In the genomic region with DNA sequence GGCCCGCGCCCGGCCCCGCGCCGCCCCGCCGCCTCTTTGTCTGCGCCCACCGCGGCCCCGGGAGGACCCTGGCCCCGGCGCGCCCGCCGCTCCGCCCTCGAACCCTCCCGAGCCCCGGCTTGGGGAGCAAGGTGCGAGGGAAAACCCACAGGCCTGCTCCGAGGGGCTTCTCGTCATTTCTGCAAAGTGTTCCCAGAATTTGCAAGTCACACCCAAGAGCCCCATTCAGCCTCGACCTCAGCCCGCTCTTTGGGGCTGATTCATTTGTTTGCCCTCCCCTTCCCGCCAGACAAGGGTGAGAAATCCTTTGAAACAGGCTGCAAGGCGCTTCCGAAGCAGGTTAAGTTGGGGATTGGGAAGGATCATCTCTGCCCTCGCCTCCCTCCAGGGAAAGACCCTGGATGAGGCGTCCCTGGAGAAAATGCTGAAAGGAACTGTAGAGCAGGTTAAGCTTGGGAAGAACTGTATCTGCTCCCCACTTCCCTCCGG, we compare ENCODE assay signal across 8 cellular contexts. TPM values are rescaled to one million over a fixed set of nuclear protein-coding genes. Genes with fewer than 3 reads are reported as not detected.
DNase-seq lines count a peak whose midpoint lies in the region; ATAC-seq, FAIRE-seq and TF ChIP-seq lines count a peak whose summit lies in the region.

No MANE protein-coding gene starts in this region.

- peaks cover 3% of the 10 kb centered on the region for H3K36me3 Mint-ChIP-seq in activated T-helper 2 cell treated with anti-CD3 and anti-CD28 coated beads, Interferon-gamma antibody, Interleukin-2, Interleukin-4, amounts not matched to agents 10 μg/mL and 5 μg/mL and 100 μg/mL, durations not matched to agents 14 hours and 24 hours and 36 hours (ENCODE audit: low read depth)
- H3K36me3 Mint-ChIP-seq in progenitor cell of endocrine pancreas (ENCODE audit: insufficient read depth), result peaks cover 3% of the 10 kb centered on the region

- peak overlapping the region; percentile 88 for H3K27ac Mint-ChIP-seq in activated T-helper 2 cell treated with anti-CD3 and anti-CD28 coated beads, Interferon-gamma antibody, Interleukin-2, Interleukin-4, amounts not matched to agents 10 μg/mL and 5 μg/mL and 100 μg/mL, durations not matched to agents 14 hours and 24 hours and 36 hours
- peak overlapping the region; percentile 99 for H3K27ac Mint-ChIP-seq in progenitor cell of endocrine pancreas

- ATAC-seq in GM21723 (IDR thresholded peaks at IDR 0.05; ENCODE audit: unreplicated experiment), result peak; percentile 3
- no peak for ATAC-seq in GM18858 (IDR thresholded peaks at IDR 0.05; ENCODE audit: unreplicated experiment)

- FAIRE-seq in GM19239 (lab: Jason Lieb, UNC), result no peak

- DNase-seq in AG08396 (ENCODE audit: low spot score) (peak; percentile 56), NCI-H69 (lab: John Stamatoyannopoulos, UW) (peak; percentile 78), glomerular visceral epithelial cell (ENCODE audit: extremely low spot score) (peak; percentile 49), progenitor cell of endocrine pancreas (ENCODE audit: low spot score, unreplicated experiment) (peak; percentile 22), GM19239 (ENCODE audit: insufficient read length, low spot score) (no peak)
- DNase-seq in activated T-helper 2 cell treated with anti-CD3 and anti-CD28 coated beads, Interferon-gamma antibody, Interleukin-2, Interleukin-4, amounts not matched to agents 10 μg/mL and 5 μg/mL and 100 μg/mL, durations not matched to agents 14 hours and 24 hours and 36 hours (ENCODE audit: low spot score), result peak; percentile 18

- H3K27me3 Mint-ChIP-seq in activated T-helper 2 cell treated with anti-CD3 and anti-CD28 coated beads, Interferon-gamma antibody, Interleukin-2, Interleukin-4, amounts not matched to agents 10 μg/mL and 5 μg/mL and 100 μg/mL, durations not matched to agents 14 hours and 24 hours and 36 hours (ENCODE audit: low read depth), result peaks cover 2% of the 10 kb centered on the region
- H3K27me3 Mint-ChIP-seq in progenitor cell of endocrine pancreas, result no peaks in the 10 kb centered on the region

- no peak for TF ChIP-seq CTCF in progenitor cell of endocrine pancreas (IDR thresholded peaks at IDR 0.05; ENCODE audit: unreplicated experiment)

- H3K4me1 Mint-ChIP-seq in activated T-helper 2 cell treated with anti-CD3 and anti-CD28 coated beads, Interferon-gamma antibody, Interleukin-2, Interleukin-4, amounts not matched to agents 10 μg/mL and 5 μg/mL and 100 μg/mL, durations not matched to agents 14 hours and 24 hours and 36 hours (ENCODE audit: low read depth), result peaks cover 24% of the 10 kb centered on the region
- H3K4me1 Mint-ChIP-seq in progenitor cell of endocrine pancreas (ENCODE audit: low read depth), result peaks cover 35% of the 10 kb centered on the region

- H3K9me3 Mint-ChIP-seq in activated T-helper 2 cell treated with anti-CD3 and anti-CD28 coated beads, Interferon-gamma antibody, Interleukin-2, Interleukin-4, amounts not matched to agents 10 μg/mL and 5 μg/mL and 100 μg/mL, durations not matched to agents 14 hours and 24 hours and 36 hours, result no peaks in the 10 kb centered on the region
- no peaks in the 10 kb centered on the region for H3K9me3 Mint-ChIP-seq in progenitor cell of endocrine pancreas (ENCODE audit: low read depth)

- peak overlapping the region; percentile 86 for H3K4me3 Mint-ChIP-seq in activated T-helper 2 cell treated with anti-CD3 and anti-CD28 coated beads, Interferon-gamma antibody, Interleukin-2, Interleukin-4, amounts not matched to agents 10 μg/mL and 5 μg/mL and 100 μg/mL, durations not matched to agents 14 hours and 24 hours and 36 hours (ENCODE audit: low read depth)
- peak overlapping the region; percentile 84 for H3K4me3 Mint-ChIP-seq in progenitor cell of endocrine pancreas (ENCODE audit: low read depth)

- intact Hi-C loops in activated T-helper 2 cell treated with anti-CD3 and anti-CD28 coated beads, Interferon-gamma antibody, Interleukin-2, Interleukin-4, amounts not matched to agents 10 μg/mL and 5 μg/mL and 100 μg/mL, durations not matched to agents 14 hours and 24 hours and 36 hours (cut with micrococcal nuclease), result loop anchor here (1.0 to 2.0 kb wide), 2 partner anchors 30 to 48 kb away; no protein-coding TSS in a partner anchor

RNA-seq across cellular contexts. Expression of a gene that starts 0.3 kb away (rescaled TPM):
- total RNA-seq in activated T-helper 2 cell treated with anti-CD3 and anti-CD28 coated beads, Interferon-gamma antibody, Interleukin-2, Interleukin-4, amounts not matched to agents 10 μg/mL and 5 μg/mL and 100 μg/mL, durations not matched to agents 14 hours and 24 hours and 36 hours, result 59.9 and 66.2 TPM in 2 replicates
- total RNA-seq in progenitor cell of endocrine pancreas, result 78.6 and 81.8 TPM in 2 replicates
